8 cellular contexts compared by ENCODE assay signal in genomic region chrX:10615931-10616780, GRCh38. TPM values are rescaled to one million over a fixed set of nuclear protein-coding genes. Genes with fewer than 3 reads are reported as not detected.
DNase-seq lines count a peak whose midpoint lies in the region; ATAC-seq and TF ChIP-seq lines count a peak whose summit lies in the region.

No MANE protein-coding gene starts in this region.

- H3K27me3 ChIP-seq in Karpas-422 (ENCODE audit: low read length) (no peaks in the 10 kb centered on the region), SJSA1 (replicated peaks) (no peaks in the 10 kb centered on the region), ovary (no peaks in the 10 kb centered on the region)

- peaks cover 44% of the 10 kb centered on the region for H3K4me1 Mint-ChIP-seq in Calu3 (ENCODE audit: low read depth, unreplicated experiment)

- no peak for TF ChIP-seq EP300 in ovary (IDR thresholded peaks at IDR 0.05)

- H3K4me2 ChIP-seq in Karpas-422 (ENCODE audit: low read depth, low read length, poor library complexity, severe bottlenecking): no peak overlapping the region

- H3K4me3 ChIP-seq in Karpas-422 (ENCODE audit: low read length): no peak overlapping the region
- no peak overlapping the region for H3K4me3 ChIP-seq in SJSA1
- peak overlapping the region; percentile 23 for H3K4me3 ChIP-seq in fibroblast of the aortic adventitia (ENCODE audit: low read depth, low read length)
- H3K4me3 ChIP-seq in ovary: no peak overlapping the region

- peaks cover 47% of the 10 kb centered on the region for H3K36me3 Mint-ChIP-seq in Calu3 (ENCODE audit: insufficient read depth, unreplicated experiment)

- H3K27ac ChIP-seq in Karpas-422 (ENCODE audit: low read length) (no peak overlapping the region), SJSA1 (no peak overlapping the region), ovary (no peak overlapping the region)

- H3K27me3 Mint-ChIP-seq in Calu3 (ENCODE audit: unreplicated experiment): no peaks in the 10 kb centered on the region

- no peaks in the 10 kb centered on the region for H3K79me2 ChIP-seq in Karpas-422 (ENCODE audit: low read length)

- 28 to 35% (median 31%) methylated on average over 14 of the region's 14 CpGs for WGBS in ovary, 3 donors

- TF ChIP-seq CTCF in Calu3 (IDR thresholded peaks at IDR 0.05; ENCODE audit: unreplicated experiment) (peak; percentile 30), fibroblast of the aortic adventitia (IDR thresholded peaks at IDR 0.05; ENCODE audit: insufficient read depth, low read length) (peak; percentile 58), ovary (IDR thresholded peaks at IDR 0.05) (peak in 2 of 3 donors; percentile 44 to 50)

- ATAC-seq in GM19395 (IDR thresholded peaks at IDR 0.05; ENCODE audit: unreplicated experiment) (peak; percentile 75), HG03025 (IDR thresholded peaks at IDR 0.05; ENCODE audit: low FRiP score, unreplicated experiment) (no peak)

- TF ChIP-seq POLR2A in ovary (IDR thresholded peaks at IDR 0.05): no peak

- 0 out of 2 replicates have a peak, but pooled peaks cover 4% of the 10 kb centered on the region for H4K20me1 ChIP-seq in Karpas-422 (ENCODE audit: insufficient read depth, low read depth, low read length)

- intact Hi-C loops in Calu3 (cut with micrococcal nuclease; ENCODE audit: unreplicated experiment): loop anchor here (5.0 kb wide), 3 partner anchors 106 to 424 kb away; no protein-coding TSS in a partner anchor
- intact Hi-C loops in ovary (cut with DNase I): no loop called here

- H2AFZ ChIP-seq in Karpas-422 (ENCODE audit: low read length): no peak overlapping the region

- H3K9ac ChIP-seq in Karpas-422 (ENCODE audit: low read length): no peak overlapping the region

- H3K9me3 ChIP-seq in Karpas-422 (ENCODE audit: low read length) (no peaks in the 10 kb centered on the region), SJSA1 (replicated peaks) (no peaks in the 10 kb centered on the region), ovary (no peaks in the 10 kb centered on the region)

- no peaks in the 10 kb centered on the region for H3K9me2 ChIP-seq in Karpas-422 (replicated peaks; ENCODE audit: insufficient read depth, low read length)

- no peaks in the 10 kb centered on the region for H3K9me3 Mint-ChIP-seq in Calu3 (ENCODE audit: low read depth, unreplicated experiment)

- CTCF ChIA-PET in Calu3 (lab: Charles Lee): interaction anchor here (0.8 to 1.6 kb wide), 3 partner anchors 362 to 482 kb away, joined by 3 to 4 read pairs (median 3); no protein-coding TSS in a partner anchor

- H3K36me3 ChIP-seq in Karpas-422 (ENCODE audit: insufficient read depth, low read length) (no peaks in the 10 kb centered on the region), SJSA1 (no peaks in the 10 kb centered on the region), ovary (no peaks in the 10 kb centered on the region)

- H3K4me3 Mint-ChIP-seq in Calu3 (ENCODE audit: low read depth, unreplicated experiment): peak overlapping the region; percentile 89

- DNase-seq in Calu3 (peak; percentile 56), Karpas-422 (peak; percentile 77), SJSA1 (ENCODE audit: low read depth in 1 of 2, low spot score in 2 of 2) (peak; percentile 17 to 43), fibroblast of the aortic adventitia (ENCODE audit: low read depth) (peak; percentile 68), ovary (peak in 4 of 5 donors; percentile 24 to 49 (median 30)), cortex of kidney (lab: John Stamatoyannopoulos, UW) (no peak)

- H3K4me1 ChIP-seq in Karpas-422 (ENCODE audit: low read length) (no peaks in the 10 kb centered on the region), SJSA1 (replicated peaks) (peaks cover 44% of the 10 kb centered on the region), ovary (ENCODE audit: insufficient read depth) (peaks cover 3% of the 10 kb centered on the region)

- H3K27ac Mint-ChIP-seq in Calu3 (ENCODE audit: unreplicated experiment): peak overlapping the region; percentile 85

- no TSS peak for BruUV-seq in Calu3 (replicated peaks; lab: Mats Ljungman, UMichigan)

RNA-seq across cellular contexts. Expression of gene MID1, which starts 4.2 kb away (rescaled TPM):
- 70.5 and 85.6 TPM in 2 replicates for total RNA-seq in Calu3 (2022)
- 0.04 and 0.40 TPM in 2 replicates for total RNA-seq in Karpas-422 (2014; rRNA removed; shearing (Covaris generic); ENCODE audit: low replicate concordance)
- total RNA-seq in SJSA1 (2014; rRNA removed; shearing (Covaris generic)): 9.4 and 14.8 TPM in 2 replicates
- 18.0 and 20.4 TPM in 2 replicates for total RNA-seq in fibroblast of the aortic adventitia (ENCODE audit: low replicate concordance)
- 10 to 100 TPM in 5 of 7 donors, 1 to 10 TPM in 2; 6.2 to 25.7 (median 17.5) TPM for total RNA-seq in ovary
- 10 to 100 TPM in 1 of 2 donors, 1 to 10 TPM in 1; 4.0 to 13.0 TPM for polyA plus RNA-seq in ovary
